In the genomic region with DNA sequence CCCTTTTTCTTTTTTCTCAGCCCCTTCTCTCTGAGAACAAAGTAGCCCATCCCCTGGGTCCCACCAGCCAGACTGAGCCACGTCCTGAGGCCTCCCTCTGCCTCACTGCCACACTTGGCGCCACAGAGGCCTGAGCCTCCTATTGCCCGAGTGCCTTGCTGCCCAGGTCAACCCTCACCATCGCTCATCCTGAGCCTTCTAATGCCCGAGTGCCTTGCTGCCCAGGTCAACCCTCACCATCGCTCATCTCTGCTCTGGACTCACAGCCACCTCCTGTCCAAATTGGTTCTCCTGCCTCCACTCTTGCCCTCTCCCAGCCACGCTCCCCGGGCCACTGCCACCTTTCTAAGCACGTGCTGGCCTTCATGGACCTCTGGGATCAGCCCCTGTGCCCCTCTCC, we compare ENCODE assay signal across 1 cellular context.
TF ChIP-seq lines count a peak whose summit lies in the region.

No MANE protein-coding gene starts in this region.

TF ChIP-seq in HCT116, 20 proteins besides CTCF, POLR2A, EP300 and RAD21 (continued from another document):
- TF ChIP-seq, protein P1, sequence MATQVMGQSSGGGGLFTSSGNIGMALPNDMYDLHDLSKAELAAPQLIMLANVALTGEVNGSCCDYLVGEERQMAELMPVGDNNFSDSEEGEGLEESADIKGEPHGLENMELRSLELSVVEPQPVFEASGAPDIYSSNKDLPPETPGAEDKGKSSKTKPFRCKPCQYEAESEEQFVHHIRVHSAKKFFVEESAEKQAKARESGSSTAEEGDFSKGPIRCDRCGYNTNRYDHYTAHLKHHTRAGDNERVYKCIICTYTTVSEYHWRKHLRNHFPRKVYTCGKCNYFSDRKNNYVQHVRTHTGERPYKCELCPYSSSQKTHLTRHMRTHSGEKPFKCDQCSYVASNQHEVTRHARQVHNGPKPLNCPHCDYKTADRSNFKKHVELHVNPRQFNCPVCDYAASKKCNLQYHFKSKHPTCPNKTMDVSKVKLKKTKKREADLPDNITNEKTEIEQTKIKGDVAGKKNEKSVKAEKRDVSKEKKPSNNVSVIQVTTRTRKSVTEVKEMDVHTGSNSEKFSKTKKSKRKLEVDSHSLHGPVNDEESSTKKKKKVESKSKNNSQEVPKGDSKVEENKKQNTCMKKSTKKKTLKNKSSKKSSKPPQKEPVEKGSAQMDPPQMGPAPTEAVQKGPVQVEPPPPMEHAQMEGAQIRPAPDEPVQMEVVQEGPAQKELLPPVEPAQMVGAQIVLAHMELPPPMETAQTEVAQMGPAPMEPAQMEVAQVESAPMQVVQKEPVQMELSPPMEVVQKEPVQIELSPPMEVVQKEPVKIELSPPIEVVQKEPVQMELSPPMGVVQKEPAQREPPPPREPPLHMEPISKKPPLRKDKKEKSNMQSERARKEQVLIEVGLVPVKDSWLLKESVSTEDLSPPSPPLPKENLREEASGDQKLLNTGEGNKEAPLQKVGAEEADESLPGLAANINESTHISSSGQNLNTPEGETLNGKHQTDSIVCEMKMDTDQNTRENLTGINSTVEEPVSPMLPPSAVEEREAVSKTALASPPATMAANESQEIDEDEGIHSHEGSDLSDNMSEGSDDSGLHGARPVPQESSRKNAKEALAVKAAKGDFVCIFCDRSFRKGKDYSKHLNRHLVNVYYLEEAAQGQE (IDR thresholded peaks at IDR 0.05; ENCODE audit: low read depth), result no peak
- TF ChIP-seq SP1 (IDR thresholded peaks at IDR 0.05; ENCODE audit: low read depth) (no peak), CEBPB (IDR thresholded peaks at IDR 0.05; ENCODE audit: low read depth) (no peak)
TF ChIP-seq in HCT116: peak in this region for 0.
